Comparison of ENCODE assay signal across 1 cellular context in the genomic region with DNA sequence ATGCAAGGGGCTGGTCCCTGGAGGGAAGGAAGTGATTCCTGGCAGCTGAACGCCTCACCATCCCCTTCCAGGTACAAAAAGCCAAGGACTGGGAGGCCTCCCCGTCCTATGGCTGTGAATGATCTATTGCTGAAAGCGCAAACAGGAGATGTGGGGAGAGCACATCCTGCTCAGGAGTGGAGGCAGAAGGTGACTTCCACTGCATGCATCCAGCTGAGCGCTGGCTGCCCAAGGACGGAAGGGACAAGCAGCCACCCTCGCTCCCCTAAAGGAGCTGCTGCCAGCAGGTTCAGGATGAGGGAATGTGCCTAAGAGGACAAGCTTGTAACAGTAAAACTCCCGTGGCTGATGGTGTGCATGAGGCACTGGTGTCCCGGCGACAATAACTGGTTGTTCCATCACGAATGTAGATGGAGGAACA.
TF ChIP-seq lines count a peak whose summit lies in the region.

No MANE protein-coding gene starts in this region.

TF ChIP-seq in WTC11, 78 proteins besides CTCF, POLR2A, EP300 and RAD21 (continued from another document):
- TF ChIP-seq, protein P1, sequence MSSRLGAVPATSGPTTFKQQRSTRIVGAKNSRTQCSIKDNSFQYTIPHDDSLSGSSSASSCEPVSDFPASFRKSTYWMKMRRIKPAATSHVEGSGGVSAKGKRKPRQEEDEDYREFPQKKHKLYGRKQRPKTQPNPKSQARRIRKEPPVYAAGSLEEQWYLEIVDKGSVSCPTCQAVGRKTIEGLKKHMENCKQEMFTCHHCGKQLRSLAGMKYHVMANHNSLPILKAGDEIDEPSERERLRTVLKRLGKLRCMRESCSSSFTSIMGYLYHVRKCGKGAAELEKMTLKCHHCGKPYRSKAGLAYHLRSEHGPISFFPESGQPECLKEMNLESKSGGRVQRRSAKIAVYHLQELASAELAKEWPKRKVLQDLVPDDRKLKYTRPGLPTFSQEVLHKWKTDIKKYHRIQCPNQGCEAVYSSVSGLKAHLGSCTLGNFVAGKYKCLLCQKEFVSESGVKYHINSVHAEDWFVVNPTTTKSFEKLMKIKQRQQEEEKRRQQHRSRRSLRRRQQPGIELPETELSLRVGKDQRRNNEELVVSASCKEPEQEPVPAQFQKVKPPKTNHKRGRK (CRISPR knock-in tag; IDR thresholded peaks at IDR 0.05; ENCODE audit: borderline replicate concordance): no peak
- TF ChIP-seq FOXP1 (CRISPR knock-in tag; IDR thresholded peaks at IDR 0.05; ENCODE audit: borderline replicate concordance) (no peak), ZMAT4 (CRISPR knock-in tag; IDR thresholded peaks at IDR 0.05) (no peak), ETV6 (CRISPR knock-in tag; IDR thresholded peaks at IDR 0.05) (no peak), TEAD4 (CRISPR knock-in tag; IDR thresholded peaks at IDR 0.05) (no peak), ELF4 (CRISPR knock-in tag; IDR thresholded peaks at IDR 0.05; ENCODE audit: low read depth) (no peak)
- TF ChIP-seq, protein P2, sequence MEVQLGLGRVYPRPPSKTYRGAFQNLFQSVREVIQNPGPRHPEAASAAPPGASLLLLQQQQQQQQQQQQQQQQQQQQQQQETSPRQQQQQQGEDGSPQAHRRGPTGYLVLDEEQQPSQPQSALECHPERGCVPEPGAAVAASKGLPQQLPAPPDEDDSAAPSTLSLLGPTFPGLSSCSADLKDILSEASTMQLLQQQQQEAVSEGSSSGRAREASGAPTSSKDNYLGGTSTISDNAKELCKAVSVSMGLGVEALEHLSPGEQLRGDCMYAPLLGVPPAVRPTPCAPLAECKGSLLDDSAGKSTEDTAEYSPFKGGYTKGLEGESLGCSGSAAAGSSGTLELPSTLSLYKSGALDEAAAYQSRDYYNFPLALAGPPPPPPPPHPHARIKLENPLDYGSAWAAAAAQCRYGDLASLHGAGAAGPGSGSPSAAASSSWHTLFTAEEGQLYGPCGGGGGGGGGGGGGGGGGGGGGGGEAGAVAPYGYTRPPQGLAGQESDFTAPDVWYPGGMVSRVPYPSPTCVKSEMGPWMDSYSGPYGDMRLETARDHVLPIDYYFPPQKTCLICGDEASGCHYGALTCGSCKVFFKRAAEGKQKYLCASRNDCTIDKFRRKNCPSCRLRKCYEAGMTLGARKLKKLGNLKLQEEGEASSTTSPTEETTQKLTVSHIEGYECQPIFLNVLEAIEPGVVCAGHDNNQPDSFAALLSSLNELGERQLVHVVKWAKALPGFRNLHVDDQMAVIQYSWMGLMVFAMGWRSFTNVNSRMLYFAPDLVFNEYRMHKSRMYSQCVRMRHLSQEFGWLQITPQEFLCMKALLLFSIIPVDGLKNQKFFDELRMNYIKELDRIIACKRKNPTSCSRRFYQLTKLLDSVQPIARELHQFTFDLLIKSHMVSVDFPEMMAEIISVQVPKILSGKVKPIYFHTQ (CRISPR knock-in tag; IDR thresholded peaks at IDR 0.05): no peak
- TF ChIP-seq, protein P3, sequence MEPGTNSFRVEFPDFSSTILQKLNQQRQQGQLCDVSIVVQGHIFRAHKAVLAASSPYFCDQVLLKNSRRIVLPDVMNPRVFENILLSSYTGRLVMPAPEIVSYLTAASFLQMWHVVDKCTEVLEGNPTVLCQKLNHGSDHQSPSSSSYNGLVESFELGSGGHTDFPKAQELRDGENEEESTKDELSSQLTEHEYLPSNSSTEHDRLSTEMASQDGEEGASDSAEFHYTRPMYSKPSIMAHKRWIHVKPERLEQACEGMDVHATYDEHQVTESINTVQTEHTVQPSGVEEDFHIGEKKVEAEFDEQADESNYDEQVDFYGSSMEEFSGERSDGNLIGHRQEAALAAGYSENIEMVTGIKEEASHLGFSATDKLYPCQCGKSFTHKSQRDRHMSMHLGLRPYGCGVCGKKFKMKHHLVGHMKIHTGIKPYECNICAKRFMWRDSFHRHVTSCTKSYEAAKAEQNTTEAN (CRISPR knock-in tag; IDR thresholded peaks at IDR 0.05): no peak
